12 cellular contexts compared by ENCODE assay signal in the genomic region with DNA sequence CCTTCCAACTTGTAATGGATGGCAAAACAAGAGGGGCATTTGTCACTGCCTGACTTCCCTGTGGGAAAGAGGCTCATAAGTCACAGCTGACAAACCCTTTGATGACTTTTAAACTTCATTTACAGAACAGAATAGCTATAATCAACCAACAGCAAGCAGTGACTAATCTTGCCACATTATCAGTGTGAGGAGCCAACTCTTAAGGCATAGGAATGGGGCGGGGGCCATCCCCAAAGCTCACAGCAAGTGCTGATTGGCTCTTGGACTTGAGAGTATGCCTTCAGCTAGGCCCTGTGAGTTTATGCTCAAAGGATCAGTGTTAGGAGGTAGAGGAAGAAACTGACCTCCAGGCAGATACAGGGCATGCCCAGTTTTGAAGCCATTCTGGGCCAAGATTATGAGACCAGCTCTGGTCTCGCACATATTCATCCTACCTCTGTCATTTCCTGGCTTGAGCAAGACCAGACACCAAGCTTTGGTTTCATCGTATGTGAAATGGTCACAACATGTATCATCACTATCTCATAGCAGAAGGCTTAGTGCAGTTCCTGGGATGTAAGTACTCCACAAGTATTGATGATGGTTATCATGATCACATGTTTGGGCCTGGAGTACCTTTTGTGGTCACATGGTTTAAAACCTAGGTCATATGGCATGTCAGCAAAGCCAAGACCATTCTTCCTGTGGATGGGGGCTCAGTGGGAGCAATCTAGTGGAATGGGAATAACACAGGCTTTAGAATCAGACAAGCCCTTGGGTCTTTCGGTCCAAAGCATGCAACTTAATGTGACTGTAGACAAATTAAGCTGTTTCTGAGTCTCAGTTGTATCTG. TPM values are rescaled to one million over a fixed set of nuclear protein-coding genes. Genes with fewer than 3 reads are reported as not detected.
DNase-seq lines count a peak whose midpoint lies in the region; ATAC-seq, FAIRE-seq and TF ChIP-seq lines count a peak whose summit lies in the region.
"Had no signal": no experiment of that assay in that cellular context is flagged by ENCODE, and none has a peak within 500 bp of the region (broad histone marks: within the 10 kb centered on the region; RNA-seq: fewer than 3 reads in every experiment).

No MANE protein-coding gene starts in this region.

- intact Hi-C loops in activated naive CD4-positive, alpha-beta T cell treated with anti-CD3 and anti-CD28 coated beads for 36 hours (cut with micrococcal nuclease) = no loop called here
- intact Hi-C loops in kidney (cut with DNase I) = no loop called here

- H3K4me3 ChIP-seq in fibroblast of villous mesenchyme (ENCODE audit: low read depth, low read length) (no peak overlapping the region), kidney (ENCODE audit: low read length in 2 of 2) (no peak overlapping the region)

- H3K4me3 Mint-ChIP-seq in activated naive CD4-positive, alpha-beta T cell treated with anti-CD3 and anti-CD28 coated beads for 36 hours = no peak overlapping the region
- H3K4me3 Mint-ChIP-seq in stimulated activated naive B cell treated with anti-CD40 and anti-IgM and Interleukin-4, amounts not matched to agents 10 μg/mL and 1 μg/mL and 100 μg/mL, for 72 hours = no peak overlapping the region
- H3K4me3 Mint-ChIP-seq: activated naive CD8-positive, alpha-beta T cell treated with anti-CD3 and anti-CD28 coated beads, Interleukin-2, amount 10 ng/mL, durations not matched to agents 7 days and 5 days had no signal

- peak; percentile 49 for DNase-seq in activated naive CD4-positive, alpha-beta T cell treated with anti-CD3 and anti-CD28 coated beads for 36 hours
- DNase-seq in activated naive CD4-positive, alpha-beta T cell treated with Interleukin-2 at 50 U/mL for 16 hours = no peak
- DNase-seq in RWPE1 (ENCODE audit: low spot score) (no peak), fibroblast of villous mesenchyme (ENCODE audit: low read depth) (peak; percentile 50), kidney (no peak), NCI-H748 treated with DMSO at 0.1 percent for 48 hours (lab: John Stamatoyannopoulos, UW) (no peak), HK-2 (ENCODE audit: unreplicated experiment) (no peak)
- DNase-seq in stimulated activated naive B cell treated with anti-CD40 and anti-IgM and Interleukin-4, amounts not matched to agents 10 μg/mL and 1 μg/mL and 100 μg/mL, for 72 hours = no peak
- DNase-seq: activated naive CD8-positive, alpha-beta T cell treated with anti-CD3 and anti-CD28 coated beads, Interleukin-2, amount 10 ng/mL, durations not matched to agents 7 days and 5 days; AML-193; DND-41; stimulated activated CD4-positive, alpha-beta T cell treated with anti-CD3 and anti-CD28 coated beads, Interleukin-12 subunit alpha, Interleukin-12 subunit beta, amount 100 ng/mL, for 4 hours had no signal

- no peaks in the 10 kb centered on the region for H3K9me3 ChIP-seq in kidney (ENCODE audit: control insufficient read depth in 1 of 2, low read length in 2 of 2)

- H3K36me3 ChIP-seq in kidney (ENCODE audit: control insufficient read depth in 1 of 2, insufficient read depth in 2 of 2, low read length in 2 of 2) = peaks cover 0 to 3% of the 10 kb centered on the region in 2 donors

- no peaks in the 10 kb centered on the region for H3K9me3 Mint-ChIP-seq in activated naive CD4-positive, alpha-beta T cell treated with anti-CD3 and anti-CD28 coated beads for 36 hours
- no peaks in the 10 kb centered on the region for H3K9me3 Mint-ChIP-seq in stimulated activated naive B cell treated with anti-CD40 and anti-IgM and Interleukin-4, amounts not matched to agents 10 μg/mL and 1 μg/mL and 100 μg/mL, for 72 hours
- H3K9me3 Mint-ChIP-seq: activated naive CD8-positive, alpha-beta T cell treated with anti-CD3 and anti-CD28 coated beads, Interleukin-2, amount 10 ng/mL, durations not matched to agents 7 days and 5 days had no signal

- no peak for FAIRE-seq in kidney (lab: Jason Lieb, UNC)

- no peak for TF ChIP-seq CTCF in RWPE1 (conservative IDR thresholded peaks at IDR 0.05; ENCODE audit: low read depth)
- TF ChIP-seq CTCF in fibroblast of villous mesenchyme (IDR thresholded peaks at IDR 0.05; ENCODE audit: insufficient read depth, low read depth, low read length) = no peak
- no peak for TF ChIP-seq CTCF in kidney (IDR thresholded peaks at IDR 0.05; ENCODE audit: borderline replicate concordance, extremely low read depth, insufficient read depth)

- no peaks in the 10 kb centered on the region for H3K36me3 Mint-ChIP-seq in activated naive CD4-positive, alpha-beta T cell treated with anti-CD3 and anti-CD28 coated beads for 36 hours (ENCODE audit: low read depth)
- H3K36me3 Mint-ChIP-seq in stimulated activated naive B cell treated with anti-CD40 and anti-IgM and Interleukin-4, amounts not matched to agents 10 μg/mL and 1 μg/mL and 100 μg/mL, for 72 hours = peaks cover 8 to 16% of the 10 kb centered on the region in 2 donors

- H3K27ac Mint-ChIP-seq in activated naive CD4-positive, alpha-beta T cell treated with anti-CD3 and anti-CD28 coated beads for 36 hours = peak overlapping the region; percentile 46
- H3K27ac Mint-ChIP-seq in stimulated activated naive B cell treated with anti-CD40 and anti-IgM and Interleukin-4, amounts not matched to agents 10 μg/mL and 1 μg/mL and 100 μg/mL, for 72 hours = peak overlapping the region; percentile 28
- H3K27ac Mint-ChIP-seq: activated naive CD8-positive, alpha-beta T cell treated with anti-CD3 and anti-CD28 coated beads, Interleukin-2, amount 10 ng/mL, durations not matched to agents 7 days and 5 days had no signal

- no peak for ATAC-seq in stimulated activated naive B cell treated with anti-CD40 and anti-IgM and Interleukin-4, amounts not matched to agents 10 μg/mL and 1 μg/mL and 100 μg/mL, for 72 hours (replicated peaks)

- H3K27ac ChIP-seq in RWPE1 = peak overlapping the region; percentile 42
- no peak overlapping the region for H3K27ac ChIP-seq in kidney (ENCODE audit: low read depth in 2 of 2, low read length in 2 of 2)

- H3K9ac ChIP-seq in kidney (ENCODE audit: low read length in 2 of 2) = no peak overlapping the region

- CTCF ChIA-PET in activated naive CD4-positive, alpha-beta T cell treated with anti-CD3 and anti-CD28 coated beads for 36 hours (lab: Charles Lee) = interaction anchor here (1.1 to 1.2 kb wide), 2 partner anchors 16 to 130 kb away, joined by 3 to 6 read pairs; no protein-coding TSS in a partner anchor
- CTCF ChIA-PET in RWPE1 (lab: Yijun Ruan, JAX) = interaction anchor here (0.5 to 1.0 kb wide), 4 partner anchors 17 to 64 kb away, joined by 3 to 5 read pairs (median 3); no protein-coding TSS in a partner anchor

- H3K4me1 ChIP-seq in kidney (ENCODE audit: control insufficient read depth in 1 of 2, insufficient read depth in 1 of 2, low read depth in 1 of 2, low read length in 2 of 2) = peaks cover 0 to 11% of the 10 kb centered on the region in 2 donors

- H3K4me1 Mint-ChIP-seq in activated naive CD4-positive, alpha-beta T cell treated with anti-CD3 and anti-CD28 coated beads for 36 hours (ENCODE audit: low read depth) = peaks cover 56% of the 10 kb centered on the region
- H3K4me1 Mint-ChIP-seq in stimulated activated naive B cell treated with anti-CD40 and anti-IgM and Interleukin-4, amounts not matched to agents 10 μg/mL and 1 μg/mL and 100 μg/mL, for 72 hours = peaks cover 34 to 51% of the 10 kb centered on the region in 2 donors

- no peaks in the 10 kb centered on the region for H3K27me3 Mint-ChIP-seq in activated naive CD4-positive, alpha-beta T cell treated with anti-CD3 and anti-CD28 coated beads for 36 hours (ENCODE audit: low read depth)
- no peaks in the 10 kb centered on the region for H3K27me3 Mint-ChIP-seq in stimulated activated naive B cell treated with anti-CD40 and anti-IgM and Interleukin-4, amounts not matched to agents 10 μg/mL and 1 μg/mL and 100 μg/mL, for 72 hours
- H3K27me3 Mint-ChIP-seq: activated naive CD8-positive, alpha-beta T cell treated with anti-CD3 and anti-CD28 coated beads, Interleukin-2, amount 10 ng/mL, durations not matched to agents 7 days and 5 days had no signal

- POLR2A ChIA-PET in RWPE1 (lab: Yijun Ruan, JAX; ENCODE audit: low non-redundant PET) = no interaction called here

RNA-seq across cellular contexts. Expression of gene EIF2S2, which starts 49.2 kb away (rescaled TPM):
- 100 to 1,000 TPM; 202 to 207 TPM for total RNA-seq in activated naive CD4-positive, alpha-beta T cell treated with anti-CD3 and anti-CD28 coated beads for 36 hours
- total RNA-seq in fibroblast of villous mesenchyme = 115 and 125 TPM in 2 replicates
- 51.2 TPM for total RNA-seq in kidney
- 60.3 TPM for polyA plus RNA-seq in kidney (ENCODE audit: insufficient read depth, low read depth, low replicate concordance)

Comparison
In these comparisons a context has a peak if more than half of its experiments do, and no peak if none do; other contexts are left out.
1. DNase-seq: peak in activated naive CD4-positive, alpha-beta T cell treated with anti-CD3 and anti-CD28 coated beads for 36 hours (single experiment) and fibroblast of villous mesenchyme (single experiment); none in activated naive CD4-positive, alpha-beta T cell treated with Interleukin-2 at 50 U/mL for 16 hours (single experiment), RWPE1 (single experiment), stimulated activated naive B cell treated with anti-CD40 and anti-IgM and Interleukin-4, amounts not matched to agents 10 μg/mL and 1 μg/mL and 100 μg/mL, for 72 hours (single experiment), kidney (single experiment), NCI-H748 treated with DMSO at 0.1 percent for 48 hours (single experiment) and HK-2 (single experiment).